ENCODE assay signal across 23 cellular contexts in the genomic region with DNA sequence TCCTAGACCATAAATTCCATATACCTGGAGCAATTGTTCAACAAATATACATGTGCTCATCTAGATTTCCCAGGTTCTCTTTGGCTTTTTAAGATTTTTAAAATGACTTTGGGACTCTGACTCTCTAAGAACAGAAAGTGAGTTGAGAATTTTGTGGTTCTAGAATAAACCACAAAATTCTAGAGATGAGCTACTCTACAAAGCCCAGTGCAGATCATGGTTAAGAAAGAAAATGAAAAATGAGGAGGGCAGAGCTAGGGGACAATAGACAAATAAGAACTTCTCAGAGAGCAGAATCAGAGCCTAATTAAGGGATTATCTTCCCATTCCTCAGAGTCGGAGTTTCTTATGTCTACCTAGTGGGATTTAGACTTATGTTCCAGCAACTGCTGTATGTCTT.
"Had no signal": no experiment of that assay in that cellular context is flagged by ENCODE, and none has a peak within 500 bp of the region (broad histone marks: within the 10 kb centered on the region; RNA-seq: fewer than 3 reads in every experiment).

No MANE protein-coding gene starts in this region.

- ATAC-seq: activated CD4-positive, alpha-beta T cell treated with anti-CD3 and anti-CD28 coated beads for 36 hours; activated CD4-positive, CD25-positive, alpha-beta regulatory T cell treated with anti-CD3 and anti-CD28 coated beads, Interleukin-2, amount 50 U/mL, for 24 hours; activated CD8-positive, alpha-beta T cell treated with anti-CD3 and anti-CD28 coated beads, Interleukin-2, amount 10 ng/mL, durations not matched to agents 7 days and 5 days; PC-3; WTC11 had no signal

- DNase-seq: activated CD4-positive, alpha-beta T cell treated with anti-CD3 and anti-CD28 coated beads for 36 hours; activated CD4-positive, alpha-beta T cell treated with anti-CD3 and anti-CD28 coated beads, Interleukin-2, amount 10 ng/mL, durations not matched to agents 7 days and 5 days; activated CD4-positive, alpha-beta T cell treated with anti-CD3 and anti-CD28 coated beads, Interleukin-2, amount 50 U/mL, for 48 hours; activated CD8-positive, alpha-beta T cell treated with anti-CD3 and anti-CD28 coated beads, Interleukin-2, amount 10 ng/mL, durations not matched to agents 7 days and 5 days; activated gamma-delta T cell; activated naive CD4-positive, alpha-beta T cell treated with Interleukin-2 at 50 U/mL for 16 hours; activated naive CD8-positive, alpha-beta T cell treated with anti-CD3 and anti-CD28 coated beads, Interleukin-2, amount 10 ng/mL, durations not matched to agents 7 days and 5 days; activated T-cell treated with anti-CD3 and anti-CD28 coated beads, Interleukin-2, amount 50 U/mL, for 24 hours; amygdala; NCI-H1105; NCI-H1417 treated with DMSO at 0.1 percent for 48 hours; NCI-H187 treated with DMSO at 0.1 percent for 48 hours; NCI-H2081 treated with DMSO at 0.1 percent for 48 hours; NCI-H226; NCI-H446 treated with DMSO at 0.1 percent for 48 hours; NCI-H69; PC-3; Peyer's patch; RPMI8226; SHP77 treated with DMSO at 0.1 percent for 48 hours; SK-N-SH had no signal
